ENCODE assay signal across 8 cellular contexts in genomic region chr12:117850048-117850447, GRCh38.
A peak's percentile ranks its signal among the peaks of the same experiment; 100 is the strongest.
DNase-seq lines count a peak whose midpoint lies in the region; FAIRE-seq and TF ChIP-seq lines count a peak whose summit lies in the region.

No MANE protein-coding gene starts in this region.

- no peak overlapping the region for H3K56ac ChIP-seq in mesendoderm (ENCODE audit: low read length)

- WGBS in mesendoderm (ENCODE audit: extremely low coverage, insufficient coverage, low lambda C conversion rate) = no CpG with 5 or more reads among the region's 2 CpGs

- H3K23ac ChIP-seq in mesendoderm (ENCODE audit: low read length) = no peak overlapping the region

- no peaks in the 10 kb centered on the region for H3K79me1 ChIP-seq in mesendoderm (ENCODE audit: low read length)

- intact Hi-C loops in CD14-positive monocyte (cut with micrococcal nuclease) = no loop called here

- no peak overlapping the region for H2BK5ac ChIP-seq in mesendoderm (ENCODE audit: low read length)

- DNase-seq in CD14-positive monocyte (ENCODE audit: low spot score) (no peak), GM12892 (ENCODE audit: insufficient read length) (peak; percentile 37), NCI-H2227 (lab: John Stamatoyannopoulos, UW; ENCODE audit: unreplicated experiment) (peak; percentile 71), cerebellar cortex (ENCODE audit: low spot score) (peak; percentile 74), mesendoderm (peak; percentile 87)
- DNase-seq in activated T-cell treated with anti-CD3 and anti-CD28 coated beads, Interleukin-2, amount 50 U/mL, for 24 hours = no peak
- DNase-seq in stimulated activated CD4-positive, alpha-beta T cell treated with anti-CD3 and anti-CD28 coated beads, Interleukin-4, amount 100 ng/mL, for 1 hour = no peak
- DNase-seq in activated naive CD4-positive, alpha-beta T cell (lab: John Stamatoyannopoulos, UW) = no peak

- no peaks in the 10 kb centered on the region for H3K4me1 ChIP-seq in mesendoderm (ENCODE audit: control insufficient read depth, low read depth, low read length)

- no peak overlapping the region for H2BK15ac ChIP-seq in mesendoderm (replicated peaks; ENCODE audit: low read depth)

- no peak overlapping the region for H2AK5ac ChIP-seq in mesendoderm (ENCODE audit: low read length)

- no peak overlapping the region for H3K4me3 ChIP-seq in mesendoderm (ENCODE audit: low read length)

- no peak for FAIRE-seq in GM12892 (lab: Jason Lieb, UNC)

- H3K4ac ChIP-seq in mesendoderm (ENCODE audit: low read depth, low read length) = no peak overlapping the region

- H3K9ac ChIP-seq in mesendoderm (ENCODE audit: low read length) = no peak overlapping the region

- H3K18ac ChIP-seq in mesendoderm (ENCODE audit: low read length) = no peak overlapping the region

- peak; percentile 92 for TF ChIP-seq CTCF in CD14-positive monocyte (IDR thresholded peaks at IDR 0.05)

- no peaks in the 10 kb centered on the region for H3K4me1 Mint-ChIP-seq in CD14-positive monocyte
- H3K4me1 Mint-ChIP-seq in activated T-cell treated with anti-CD3 and anti-CD28 coated beads, Interleukin-2, amount 50 U/mL, for 24 hours (ENCODE audit: low read depth) = no peaks in the 10 kb centered on the region

- no peak overlapping the region for H3K27ac Mint-ChIP-seq in CD14-positive monocyte
- H3K27ac Mint-ChIP-seq in activated T-cell treated with anti-CD3 and anti-CD28 coated beads, Interleukin-2, amount 50 U/mL, for 24 hours = no peak overlapping the region

- no peaks in the 10 kb centered on the region for H3K36me3 Mint-ChIP-seq in CD14-positive monocyte
- no peaks in the 10 kb centered on the region for H3K36me3 Mint-ChIP-seq in activated T-cell treated with anti-CD3 and anti-CD28 coated beads, Interleukin-2, amount 50 U/mL, for 24 hours (ENCODE audit: low read depth)

- no peaks in the 10 kb centered on the region for H3K27me3 ChIP-seq in mesendoderm (ENCODE audit: insufficient read depth, low read length, poor library complexity)

- peaks cover 4 to 24% (median 16%) of the 10 kb centered on the region in 3 donors for H3K27me3 Mint-ChIP-seq in CD14-positive monocyte (ENCODE audit: low read depth in 3 of 3)
- peaks cover 42% of the 10 kb centered on the region for H3K27me3 Mint-ChIP-seq in activated T-cell treated with anti-CD3 and anti-CD28 coated beads, Interleukin-2, amount 50 U/mL, for 24 hours

- no peaks in the 10 kb centered on the region for H3K79me2 ChIP-seq in mesendoderm (ENCODE audit: control insufficient read depth, insufficient read depth, low read length)

- H2BK120ac ChIP-seq in mesendoderm (ENCODE audit: low read depth, low read length) = no peak overlapping the region

- no peak overlapping the region for H3K27ac ChIP-seq in mesendoderm (ENCODE audit: low read depth, low read length)

- no peaks in the 10 kb centered on the region for H3K36me3 ChIP-seq in mesendoderm (ENCODE audit: control insufficient read depth, insufficient read depth, low read length)

- no peak overlapping the region for H4K5ac ChIP-seq in mesendoderm (ENCODE audit: low read length)

- H3K9me3 Mint-ChIP-seq in CD14-positive monocyte = peaks cover 3 to 22% (median 9%) of the 10 kb centered on the region in 7 donors
- H3K9me3 Mint-ChIP-seq in activated T-cell treated with anti-CD3 and anti-CD28 coated beads, Interleukin-2, amount 50 U/mL, for 24 hours = peaks cover 5% of the 10 kb centered on the region

- no peak overlapping the region for H4K8ac ChIP-seq in mesendoderm (ENCODE audit: low read depth, low read length)

- H3K4me3 Mint-ChIP-seq in CD14-positive monocyte = no peak overlapping the region
- no peak overlapping the region for H3K4me3 Mint-ChIP-seq in activated T-cell treated with anti-CD3 and anti-CD28 coated beads, Interleukin-2, amount 50 U/mL, for 24 hours

- no peak overlapping the region for H3K4me2 ChIP-seq in mesendoderm (ENCODE audit: low read length)

- no peak for TF ChIP-seq POLR2A in GM12892 (IDR thresholded peaks at IDR 0.05; ENCODE audit: low read depth, low read length)

Comparison
In these comparisons a context has a peak if more than half of its experiments do, and no peak if none do; other contexts are left out.
1. DNase-seq: peak in GM12892 (single experiment), NCI-H2227 (single experiment), cerebellar cortex (single experiment) and mesendoderm (single experiment); none in CD14-positive monocyte (single experiment), activated T-cell treated with anti-CD3 and anti-CD28 coated beads, Interleukin-2, amount 50 U/mL, for 24 hours (single experiment), stimulated activated CD4-positive, alpha-beta T cell treated with anti-CD3 and anti-CD28 coated beads, Interleukin-4, amount 100 ng/mL, for 1 hour (single experiment) and activated naive CD4-positive, alpha-beta T cell (0 of 4).